9 cellular contexts compared by ENCODE assay signal in genomic region chr17:64781013-64781392, GRCh38.
DNase-seq lines count a peak whose midpoint lies in the region; ATAC-seq lines count a peak whose summit lies in the region.
"Had no signal": no experiment of that assay in that cellular context is flagged by ENCODE, and none has a peak within 500 bp of the region (broad histone marks: within the 10 kb centered on the region; RNA-seq: fewer than 3 reads in every experiment).

No MANE protein-coding gene starts in this region.

- peaks cover 21% of the 10 kb centered on the region for H3K36me3 Mint-ChIP-seq in T-helper 2 cell treated with Interferon-gamma antibody and Interleukin-4, amounts not matched to agents 5 μg/mL and 100 μg/mL, for 36 hours (ENCODE audit: low read depth)

- peak overlapping the region; percentile 76 for H3K4me3 Mint-ChIP-seq in T-helper 2 cell treated with Interferon-gamma antibody and Interleukin-4, amounts not matched to agents 5 μg/mL and 100 μg/mL, for 36 hours

- DNase-seq in H7 (peak; percentile 73), glomerular visceral epithelial cell (ENCODE audit: extremely low spot score) (peak; percentile 32), retina (peak; percentile 59), activated gamma-delta T cell (lab: John Stamatoyannopoulos, UW) (no peak), SW 1271 (lab: John Stamatoyannopoulos, UW) (no peak), occipital lobe (lab: John Stamatoyannopoulos, UW) (no peak)
- DNase-seq in T-helper 2 cell treated with Interferon-gamma antibody and Interleukin-4, amounts not matched to agents 5 μg/mL and 100 μg/mL, for 36 hours (ENCODE audit: low spot score), result no peak

- no peaks in the 10 kb centered on the region for H3K36me3 ChIP-seq in H7 (replicated peaks; ENCODE audit: control insufficient read depth, insufficient read depth, low read length)

- ATAC-seq in GM19328 (IDR thresholded peaks at IDR 0.05; ENCODE audit: unreplicated experiment), result no peak

- H3K4me1 Mint-ChIP-seq in T-helper 2 cell treated with Interferon-gamma antibody and Interleukin-4, amounts not matched to agents 5 μg/mL and 100 μg/mL, for 36 hours (ENCODE audit: low read depth), result peaks cover 13% of the 10 kb centered on the region

- H3K27me3 Mint-ChIP-seq in T-helper 2 cell treated with Interferon-gamma antibody and Interleukin-4, amounts not matched to agents 5 μg/mL and 100 μg/mL, for 36 hours (ENCODE audit: low read depth), result peaks cover 14% of the 10 kb centered on the region

- H3K9me3 Mint-ChIP-seq in T-helper 2 cell treated with Interferon-gamma antibody and Interleukin-4, amounts not matched to agents 5 μg/mL and 100 μg/mL, for 36 hours, result no peaks in the 10 kb centered on the region

- peak overlapping the region; percentile 64 for H3K4me3 ChIP-seq in H7 (ENCODE audit: insufficient read depth, low read depth, low read length)
- H3K4me3 ChIP-seq: SJSA1 had no signal

- H3K27ac Mint-ChIP-seq in T-helper 2 cell treated with Interferon-gamma antibody and Interleukin-4, amounts not matched to agents 5 μg/mL and 100 μg/mL, for 36 hours, result peak overlapping the region; percentile 50

- H3K27me3 ChIP-seq in H7 (ENCODE audit: control insufficient read depth, insufficient read depth, low read length), result peaks cover 56% of the 10 kb centered on the region
- H3K27me3 ChIP-seq: SJSA1 had no signal

Comparison
In these comparisons a context has a peak if more than half of its experiments do, and no peak if none do; other contexts are left out.
1. DNase-seq: peak in H7 (single experiment), glomerular visceral epithelial cell (single experiment) and retina (single experiment); none in T-helper 2 cell treated with Interferon-gamma antibody and Interleukin-4, amounts not matched to agents 5 μg/mL and 100 μg/mL, for 36 hours (single experiment), activated gamma-delta T cell (single experiment), SW 1271 (0 of 2) and occipital lobe (single experiment).